In genomic region chr11:112248216-112248615, GRCh38 we compare ENCODE assay signal across 1 cellular context.
TF ChIP-seq lines count a peak whose summit lies in the region.

No MANE protein-coding gene starts in this region.

TF ChIP-seq in IMR-90, 13 proteins besides CTCF, POLR2A, EP300 and RAD21 (continued from another document):
- TF ChIP-seq, protein P1, sequence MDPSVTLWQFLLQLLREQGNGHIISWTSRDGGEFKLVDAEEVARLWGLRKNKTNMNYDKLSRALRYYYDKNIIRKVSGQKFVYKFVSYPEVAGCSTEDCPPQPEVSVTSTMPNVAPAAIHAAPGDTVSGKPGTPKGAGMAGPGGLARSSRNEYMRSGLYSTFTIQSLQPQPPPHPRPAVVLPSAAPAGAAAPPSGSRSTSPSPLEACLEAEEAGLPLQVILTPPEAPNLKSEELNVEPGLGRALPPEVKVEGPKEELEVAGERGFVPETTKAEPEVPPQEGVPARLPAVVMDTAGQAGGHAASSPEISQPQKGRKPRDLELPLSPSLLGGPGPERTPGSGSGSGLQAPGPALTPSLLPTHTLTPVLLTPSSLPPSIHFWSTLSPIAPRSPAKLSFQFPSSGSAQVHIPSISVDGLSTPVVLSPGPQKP (IDR thresholded peaks at IDR 0.05; ENCODE audit: borderline replicate concordance, low read depth, low read length) = no peak
- TF ChIP-seq SMC3 (IDR thresholded peaks at IDR 0.05; ENCODE audit: low read depth, low read length) (no peak), BHLHE40 (IDR thresholded peaks at IDR 0.05; ENCODE audit: low read depth, low read length) (no peak), CHD1 (IDR thresholded peaks at IDR 0.05; ENCODE audit: low read depth, low read length) (no peak), MAFK (IDR thresholded peaks at IDR 0.05; ENCODE audit: low read depth, low read length) (no peak), FOS (IDR thresholded peaks at IDR 0.05; ENCODE audit: low read depth, low read length) (no peak)
- TF ChIP-seq, protein P2, sequence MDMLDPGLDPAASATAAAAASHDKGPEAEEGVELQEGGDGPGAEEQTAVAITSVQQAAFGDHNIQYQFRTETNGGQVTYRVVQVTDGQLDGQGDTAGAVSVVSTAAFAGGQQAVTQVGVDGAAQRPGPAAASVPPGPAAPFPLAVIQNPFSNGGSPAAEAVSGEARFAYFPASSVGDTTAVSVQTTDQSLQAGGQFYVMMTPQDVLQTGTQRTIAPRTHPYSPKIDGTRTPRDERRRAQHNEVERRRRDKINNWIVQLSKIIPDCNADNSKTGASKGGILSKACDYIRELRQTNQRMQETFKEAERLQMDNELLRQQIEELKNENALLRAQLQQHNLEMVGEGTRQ (IDR thresholded peaks at IDR 0.05; ENCODE audit: low read depth, low read length) = no peak
